10 cellular contexts compared by ENCODE assay signal in genomic region chr16:70679653-70680494, GRCh38. TPM values are rescaled to one million over a fixed set of nuclear protein-coding genes. Genes with fewer than 3 reads are reported as not detected.
DNase-seq lines count a peak whose midpoint lies in the region; ATAC-seq and TF ChIP-seq lines count a peak whose summit lies in the region.
"Had no signal": no experiment of that assay in that cellular context is flagged by ENCODE, and none has a peak within 500 bp of the region (broad histone marks: within the 10 kb centered on the region; RNA-seq: fewer than 3 reads in every experiment).

No MANE protein-coding gene starts in this region.

- no peak for TF ChIP-seq POLR2A in breast epithelium (IDR thresholded peaks at IDR 0.05)

- H3K36me3 ChIP-seq in breast epithelium (no peaks in the 10 kb centered on the region), tibial artery (peaks cover 45 to 72% (median 49%) of the 10 kb centered on the region in 3 donors)

- peak overlapping the region; percentile 85 to 93 for H3K27ac ChIP-seq in breast epithelium
- peak overlapping the region; percentile 91 to 99 for H3K27ac ChIP-seq in tibial artery
- H3K27ac ChIP-seq: SJCRH30 had no signal

- H3K4me1 ChIP-seq in breast epithelium (peaks cover 13 to 47% of the 10 kb centered on the region in 2 donors), tibial artery (peaks cover 5 to 56% (median 47%) of the 10 kb centered on the region in 4 donors)
- H3K4me1 ChIP-seq: SJCRH30 had no signal

- TF ChIP-seq CTCF in breast epithelium (IDR thresholded peaks at IDR 0.05) (peak in 1 of 3 donors; percentile 47), tibial artery (IDR thresholded peaks at IDR 0.05) (peak; percentile 48 to 75)

- H3K9me3 ChIP-seq in breast epithelium (no peaks in the 10 kb centered on the region), tibial artery (no peaks in the 10 kb centered on the region)
- H3K9me3 ChIP-seq: SJCRH30 had no signal

- DNase-seq in HEK293T (ENCODE audit: extremely low spot score): peak; percentile 39
- no peak for DNase-seq in breast epithelium (ENCODE audit: low spot score in 2 of 2)
- DNase-seq in left colon: peak in 1 of 2 donors; percentile 21
- no peak for DNase-seq in tibial artery
- no peak for DNase-seq in activated CD8-positive, alpha-beta memory T cell treated with anti-CD3 and anti-CD28 coated beads, Interleukin-2, amount 50 U/mL, for 4 hours
- no peak for DNase-seq in NCI-H1694 (lab: John Stamatoyannopoulos, UW)
- DNase-seq: SJCRH30 had no signal

- H3K4me3 ChIP-seq in breast epithelium: peak overlapping the region in 1 of 3 donors; percentile 54
- no peak overlapping the region for H3K4me3 ChIP-seq in tibial artery
- H3K4me3 ChIP-seq: lung, SJCRH30 had no signal

- intact Hi-C loops in breast epithelium (cut with DNase I; ENCODE audit: low total_unique reads): loop anchor here (5.0 kb wide), 2 partner anchors 57 to 92 kb away; no protein-coding TSS in a partner anchor
- intact Hi-C loops in left colon (cut with DNase I, micrococcal nuclease): loop anchor here (5.0 to 10.0 kb wide), 3 partner anchors 65 to 92 kb away; no protein-coding TSS in a partner anchor
- intact Hi-C loops in tibial artery (cut with DNase I; ENCODE audit: low total_unique reads): loop anchor here (2.0 to 5.0 kb wide), 3 partner anchors 57 to 91 kb away; no protein-coding TSS in a partner anchor

- CTCF ChIA-PET in HEK293T (lab: Yijun Ruan, JAX): interaction anchor here (1.3 kb wide), 1 partner anchor 92 kb away, joined by 3 read pairs; no protein-coding TSS in a partner anchor

- POLR2A ChIA-PET in HEK293T (lab: Yijun Ruan, JAX): no interaction called here

- ATAC-seq in left colon: peak; percentile 51
- ATAC-seq in HG03095 (IDR thresholded peaks at IDR 0.05; ENCODE audit: unreplicated experiment): no peak
- no peak for ATAC-seq in GM19351 (IDR thresholded peaks at IDR 0.05; ENCODE audit: unreplicated experiment)

- H3K27me3 ChIP-seq in breast epithelium (no peaks in the 10 kb centered on the region), tibial artery (no peaks in the 10 kb centered on the region)
- H3K27me3 ChIP-seq: SJCRH30 had no signal

TF ChIP-seq in HEK293T, 16 proteins besides CTCF, POLR2A, EP300 and RAD21:
- TF ChIP-seq FOXA1 (IDR thresholded peaks at IDR 0.05) (no peak), ZNF384 (IDR thresholded peaks at IDR 0.05) (no peak), LEF1 (IDR thresholded peaks at IDR 0.05; ENCODE audit: borderline replicate concordance) (no peak), FOXK2 (IDR thresholded peaks at IDR 0.05) (no peak), CTBP1 (IDR thresholded peaks at IDR 0.05; ENCODE audit: borderline replicate concordance) (no peak), ARNT (IDR thresholded peaks at IDR 0.05) (no peak), ELF4 (IDR thresholded peaks at IDR 0.05) (no peak), PKNOX1 (IDR thresholded peaks at IDR 0.05) (no peak), NFRKB (IDR thresholded peaks at IDR 0.05) (no peak), TARDBP (IDR thresholded peaks at IDR 0.05) (no peak), L3MBTL2 (conservative IDR thresholded peaks at IDR 0.05) (no peak), FOXM1 (IDR thresholded peaks at IDR 0.05; ENCODE audit: borderline replicate concordance) (no peak), SUZ12 (IDR thresholded peaks at IDR 0.05) (no peak), HDGF (IDR thresholded peaks at IDR 0.05; ENCODE audit: borderline replicate concordance) (no peak), BHLHE40 (IDR thresholded peaks at IDR 0.05; ENCODE audit: borderline replicate concordance) (no peak), SP1 (IDR thresholded peaks at IDR 0.05) (no peak)

RNA-seq across cellular contexts. Expression of gene MTSS2, which starts 6.0 kb away (rescaled TPM):
- total RNA-seq in breast epithelium (10 to 100 TPM in 2 of 3 donors, 1 to 10 TPM in 1; 9.4 to 28.8 (median 22.8) TPM), left colon (10 to 100 TPM; 21.5 to 28.3 TPM)

RNA-seq across cellular contexts. Expression of gene IL34, which starts 33.5 kb away (rescaled TPM):
- total RNA-seq in breast epithelium (10 to 100 TPM in 1 of 3 donors, 1 to 10 TPM in 1, under 1 TPM in 1; 0.64 to 37.9 (median 7.5) TPM), left colon (1 to 10 TPM in 1 of 2 donors, under 1 TPM in 1; 0.89 to 1.5 TPM)
